In the genomic region with DNA sequence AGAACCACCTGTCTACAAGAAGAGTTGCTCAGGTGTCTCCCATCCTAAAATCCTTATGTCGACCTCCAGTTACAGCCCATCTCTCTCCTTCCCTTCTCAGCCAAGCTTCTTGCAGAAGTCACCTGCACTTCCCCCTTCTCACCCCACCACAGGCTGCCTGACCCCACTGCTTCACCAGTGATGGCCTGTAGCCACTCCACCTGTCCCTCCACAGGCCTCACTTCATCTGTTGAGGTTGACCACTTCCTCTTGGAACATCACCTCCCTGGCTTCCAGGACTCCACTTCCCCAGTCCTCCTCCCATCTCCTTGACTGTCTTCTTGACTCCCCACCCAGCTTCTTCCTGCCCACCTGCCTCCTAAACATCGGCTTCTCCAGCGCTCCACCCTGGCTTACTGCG, we compare ENCODE assay signal across 25 cellular contexts. TPM values are rescaled to one million over a fixed set of nuclear protein-coding genes. Genes with fewer than 3 reads are reported as not detected.
DNase-seq lines count a peak whose midpoint lies in the region; ATAC-seq and TF ChIP-seq lines count a peak whose summit lies in the region.
"Had no signal": no experiment of that assay in that cellular context is flagged by ENCODE, and none has a peak within 500 bp of the region (broad histone marks: within the 10 kb centered on the region; RNA-seq: fewer than 3 reads in every experiment).

No MANE protein-coding gene starts in this region.

- H3K27ac Mint-ChIP-seq in activated naive CD4-positive, alpha-beta T cell treated with anti-CD3 and anti-CD28 coated beads, Interleukin-2, amount 50 U/mL, for 72 hours, result peak overlapping the region; percentile 18 to 51
- H3K27ac Mint-ChIP-seq in activated naive CD4-positive, alpha-beta T cell treated with anti-CD3 and anti-CD28 coated beads for 36 hours, result no peak overlapping the region
- H3K27ac Mint-ChIP-seq in effector memory CD8-positive, alpha-beta T cell, result peak overlapping the region; percentile 52 to 71
- peak overlapping the region; percentile 9 for H3K27ac Mint-ChIP-seq in stimulated activated memory B cell treated with anti-CD40 and anti-IgM and Interleukin-4, amounts not matched to agents 10 μg/mL and 1 μg/mL and 100 μg/mL, for 72 hours
- no peak overlapping the region for H3K27ac Mint-ChIP-seq in mesothelial cell of epicardium
- H3K27ac Mint-ChIP-seq: activated naive CD8-positive, alpha-beta T cell treated with anti-CD3 and anti-CD28 coated beads for 36 hours had no signal

- no peak for ATAC-seq in activated naive CD4-positive, alpha-beta T cell treated with anti-CD3 and anti-CD28 coated beads, Interleukin-2, amount 50 U/mL, for 72 hours
- no peak for ATAC-seq in effector memory CD8-positive, alpha-beta T cell (replicated peaks)
- no peak for ATAC-seq in stimulated activated memory B cell treated with anti-CD40 and anti-IgM and Interleukin-4, amounts not matched to agents 10 μg/mL and 1 μg/mL and 100 μg/mL, for 72 hours
- ATAC-seq in HG03097 (IDR thresholded peaks at IDR 0.05; ENCODE audit: low FRiP score, unreplicated experiment), result no peak
- ATAC-seq: heart left ventricle had no signal

- intact Hi-C loops in activated naive CD4-positive, alpha-beta T cell treated with anti-CD3 and anti-CD28 coated beads for 36 hours (cut with micrococcal nuclease), result no loop called here

- DNase-seq in activated naive CD4-positive, alpha-beta T cell treated with anti-CD3 and anti-CD28 coated beads, Interleukin-2, amount 50 U/mL, for 72 hours (ENCODE audit: low spot score in 2 of 2), result no peak
- DNase-seq in activated naive CD4-positive, alpha-beta T cell treated with anti-CD3 and anti-CD28 coated beads for 36 hours, result no peak
- no peak for DNase-seq in effector memory CD8-positive, alpha-beta T cell
- no peak for DNase-seq in mesothelial cell of epicardium (ENCODE audit: low spot score in 2 of 2, unreplicated experiment in 2 of 2)
- no peak for DNase-seq in NCI-H1694 (lab: John Stamatoyannopoulos, UW)
- DNase-seq: ACHN; activated CD4-positive, CD25-positive, alpha-beta regulatory T cell treated with anti-CD3 and anti-CD28 coated beads, Interleukin-2, amount 50 U/mL, for 72 hours; activated naive CD8-positive, alpha-beta T cell treated with anti-CD3 and anti-CD28 coated beads for 36 hours; effector CD4-positive, alpha-beta T cell; erythroblast; heart left ventricle; NCI-H1417; NCI-H2107; NCI-H446; testis had no signal

- H3K27ac ChIP-seq in KOPT-K1 (ENCODE audit: low read depth, low read length, poor library complexity, severe bottlenecking), result peak overlapping the region; percentile 4
- H3K27ac ChIP-seq: BLaER1, heart left ventricle, skin epidermis, testis, vagina had no signal

- no peak overlapping the region for H3K4me3 Mint-ChIP-seq in activated naive CD4-positive, alpha-beta T cell treated with anti-CD3 and anti-CD28 coated beads for 36 hours
- no peak overlapping the region for H3K4me3 Mint-ChIP-seq in effector memory CD8-positive, alpha-beta T cell
- no peak overlapping the region for H3K4me3 Mint-ChIP-seq in stimulated activated memory B cell treated with anti-CD40 and anti-IgM and Interleukin-4, amounts not matched to agents 10 μg/mL and 1 μg/mL and 100 μg/mL, for 72 hours
- H3K4me3 Mint-ChIP-seq in mesothelial cell of epicardium, result no peak overlapping the region
- H3K4me3 Mint-ChIP-seq: activated naive CD8-positive, alpha-beta T cell treated with anti-CD3 and anti-CD28 coated beads for 36 hours had no signal

- CTCF ChIA-PET in activated naive CD4-positive, alpha-beta T cell treated with anti-CD3 and anti-CD28 coated beads for 36 hours (lab: Charles Lee), result interaction anchor here (0.9 kb wide), 1 partner anchor 23 kb away, joined by 3 read pairs; no protein-coding TSS in a partner anchor

- peaks cover 67% of the 10 kb centered on the region for H3K36me3 ChIP-seq in KOPT-K1 (ENCODE audit: insufficient read depth, low read length)

- H3K9me3 Mint-ChIP-seq in activated naive CD4-positive, alpha-beta T cell treated with anti-CD3 and anti-CD28 coated beads, Interleukin-2, amount 50 U/mL, for 72 hours, result no peaks in the 10 kb centered on the region
- no peaks in the 10 kb centered on the region for H3K9me3 Mint-ChIP-seq in activated naive CD4-positive, alpha-beta T cell treated with anti-CD3 and anti-CD28 coated beads for 36 hours
- no peaks in the 10 kb centered on the region for H3K9me3 Mint-ChIP-seq in effector memory CD8-positive, alpha-beta T cell
- H3K9me3 Mint-ChIP-seq in stimulated activated memory B cell treated with anti-CD40 and anti-IgM and Interleukin-4, amounts not matched to agents 10 μg/mL and 1 μg/mL and 100 μg/mL, for 72 hours, result no peaks in the 10 kb centered on the region
- no peaks in the 10 kb centered on the region for H3K9me3 Mint-ChIP-seq in mesothelial cell of epicardium
- H3K9me3 Mint-ChIP-seq: activated naive CD8-positive, alpha-beta T cell treated with anti-CD3 and anti-CD28 coated beads for 36 hours had no signal

- H3K4me1 Mint-ChIP-seq in activated naive CD4-positive, alpha-beta T cell treated with anti-CD3 and anti-CD28 coated beads for 36 hours (ENCODE audit: low read depth), result no peaks in the 10 kb centered on the region
- H3K4me1 Mint-ChIP-seq in effector memory CD8-positive, alpha-beta T cell (ENCODE audit: low read depth in 2 of 2), result peaks cover 12 to 27% of the 10 kb centered on the region in 2 donors
- peaks cover 11% of the 10 kb centered on the region for H3K4me1 Mint-ChIP-seq in stimulated activated memory B cell treated with anti-CD40 and anti-IgM and Interleukin-4, amounts not matched to agents 10 μg/mL and 1 μg/mL and 100 μg/mL, for 72 hours
- no peaks in the 10 kb centered on the region for H3K4me1 Mint-ChIP-seq in mesothelial cell of epicardium

- no peak for TF ChIP-seq CTCF in mesothelial cell of epicardium (IDR thresholded peaks at IDR 0.05; ENCODE audit: unreplicated experiment)

- H3K9me3 ChIP-seq in KOPT-K1 (ENCODE audit: insufficient read depth, low read length, poor library complexity, severe bottlenecking), result no peaks in the 10 kb centered on the region
- H3K9me3 ChIP-seq: BLaER1, heart left ventricle, testis, vagina had no signal

- no peaks in the 10 kb centered on the region for H3K27me3 Mint-ChIP-seq in activated naive CD4-positive, alpha-beta T cell treated with anti-CD3 and anti-CD28 coated beads for 36 hours (ENCODE audit: low read depth)
- no peaks in the 10 kb centered on the region for H3K27me3 Mint-ChIP-seq in effector memory CD8-positive, alpha-beta T cell
- H3K27me3 Mint-ChIP-seq in stimulated activated memory B cell treated with anti-CD40 and anti-IgM and Interleukin-4, amounts not matched to agents 10 μg/mL and 1 μg/mL and 100 μg/mL, for 72 hours, result no peaks in the 10 kb centered on the region
- no peaks in the 10 kb centered on the region for H3K27me3 Mint-ChIP-seq in mesothelial cell of epicardium (ENCODE audit: low read depth)
- H3K27me3 Mint-ChIP-seq: activated naive CD8-positive, alpha-beta T cell treated with anti-CD3 and anti-CD28 coated beads for 36 hours had no signal

- no peaks in the 10 kb centered on the region for H3K36me3 Mint-ChIP-seq in activated naive CD4-positive, alpha-beta T cell treated with anti-CD3 and anti-CD28 coated beads, Interleukin-2, amount 50 U/mL, for 72 hours
- H3K36me3 Mint-ChIP-seq in activated naive CD4-positive, alpha-beta T cell treated with anti-CD3 and anti-CD28 coated beads for 36 hours (ENCODE audit: low read depth), result peaks cover 6% of the 10 kb centered on the region
- H3K36me3 Mint-ChIP-seq in effector memory CD8-positive, alpha-beta T cell (ENCODE audit: insufficient read depth), result peaks cover 15% of the 10 kb centered on the region
- H3K36me3 Mint-ChIP-seq in stimulated activated memory B cell treated with anti-CD40 and anti-IgM and Interleukin-4, amounts not matched to agents 10 μg/mL and 1 μg/mL and 100 μg/mL, for 72 hours, result peaks cover 34% of the 10 kb centered on the region
- H3K36me3 Mint-ChIP-seq in mesothelial cell of epicardium, result peaks cover 14% of the 10 kb centered on the region

RNA-seq across cellular contexts. Expression of gene MRPL14, which starts 25.4 kb away (rescaled TPM):
- total RNA-seq in activated naive CD4-positive, alpha-beta T cell treated with anti-CD3 and anti-CD28 coated beads, Interleukin-2, amount 50 U/mL, for 72 hours, result 10 to 100 TPM; 31.9 to 54.3 TPM
- 10 to 100 TPM; 40.9 to 41.0 TPM for total RNA-seq in activated naive CD4-positive, alpha-beta T cell treated with anti-CD3 and anti-CD28 coated beads for 36 hours
- total RNA-seq in mesothelial cell of epicardium, result 46.9 to 50.9 TPM (median 49.5 TPM) in 3 replicates

RNA-seq across cellular contexts. Expression of gene TMEM63B, which starts 25.5 kb away (rescaled TPM):
- total RNA-seq in activated naive CD4-positive, alpha-beta T cell treated with anti-CD3 and anti-CD28 coated beads, Interleukin-2, amount 50 U/mL, for 72 hours, result 10 to 100 TPM; 12.4 TPM
- 1 to 10 TPM; 7.8 to 8.3 TPM for total RNA-seq in activated naive CD4-positive, alpha-beta T cell treated with anti-CD3 and anti-CD28 coated beads for 36 hours
- total RNA-seq in mesothelial cell of epicardium, result 44.7 to 54.9 TPM (median 49.3 TPM) in 3 replicates

RNA-seq across cellular contexts. Expression of gene CAPN11, which starts 56.8 kb away (rescaled TPM):
- under 1 TPM; 0.23 to 0.32 TPM for total RNA-seq in activated naive CD4-positive, alpha-beta T cell treated with anti-CD3 and anti-CD28 coated beads, Interleukin-2, amount 50 U/mL, for 72 hours
- not detected for total RNA-seq in activated naive CD4-positive, alpha-beta T cell treated with anti-CD3 and anti-CD28 coated beads for 36 hours
- not detected in 3 replicates for total RNA-seq in mesothelial cell of epicardium
- total RNA-seq: activated CD8-positive, alpha-beta memory T cell treated with anti-CD3 and anti-CD28 coated beads for 36 hours; fibroblast of villous mesenchyme; MCF 10A; renal cortical epithelial cell had no signal

Comparison
In these comparisons a context has a peak if more than half of its experiments do, and no peak if none do; other contexts are left out.
1. H3K27ac Mint-ChIP-seq: peak in activated naive CD4-positive, alpha-beta T cell treated with anti-CD3 and anti-CD28 coated beads, Interleukin-2, amount 50 U/mL, for 72 hours (2 of 2), effector memory CD8-positive, alpha-beta T cell (2 of 2) and stimulated activated memory B cell treated with anti-CD40 and anti-IgM and Interleukin-4, amounts not matched to agents 10 μg/mL and 1 μg/mL and 100 μg/mL, for 72 hours (single experiment); none in activated naive CD4-positive, alpha-beta T cell treated with anti-CD3 and anti-CD28 coated beads for 36 hours (single experiment) and mesothelial cell of epicardium (single experiment).